ENCODE assay signal across 13 cellular contexts in genomic region chr3:119206611-119207511, GRCh38. TPM values are rescaled to one million over a fixed set of nuclear protein-coding genes. Genes with fewer than 3 reads are reported as not detected.
A peak's percentile ranks its signal among the peaks of the same experiment; 100 is the strongest.
DNase-seq lines count a peak whose midpoint lies in the region; ATAC-seq and TF ChIP-seq lines count a peak whose summit lies in the region.
"Had no signal": no experiment of that assay in that cellular context is flagged by ENCODE, and none has a peak within 500 bp of the region (broad histone marks: within the 10 kb centered on the region; RNA-seq: fewer than 3 reads in every experiment).

No MANE protein-coding gene starts in this region.

- peak overlapping the region; percentile 15 for H3K4me3 Mint-ChIP-seq in activated naive CD8-positive, alpha-beta T cell treated with anti-CD3 and anti-CD28 coated beads, Interleukin-2, amount 10 ng/mL, durations not matched to agents 7 days and 5 days
- no peak overlapping the region for H3K4me3 Mint-ChIP-seq in activated naive CD8-positive, alpha-beta T cell treated with anti-CD3 and anti-CD28 coated beads for 36 hours
- H3K4me3 Mint-ChIP-seq in stimulated activated effector memory CD8-positive, alpha-beta T cell treated with anti-CD3 and anti-CD28 coated beads, Interleukin-12 subunit alpha, Interleukin-12 subunit beta, amount 100 ng/mL, for 72 hours, result no peak overlapping the region

- POLR2A ChIA-PET in activated naive CD8-positive, alpha-beta T cell treated with anti-CD3 and anti-CD28 coated beads, Interleukin-2, amount 10 ng/mL, durations not matched to agents 7 days and 5 days (lab: Charles Lee), result no interaction called here
- POLR2A ChIA-PET in Panc1 (lab: Charles Lee), result no interaction called here

- no peak overlapping the region for H3K4me3 ChIP-seq in Panc1 (ENCODE audit: low read depth in 2 of 2, low read length in 2 of 2)
- H3K4me3 ChIP-seq: Peyer's patch had no signal

- H3K4me1 Mint-ChIP-seq in activated naive CD8-positive, alpha-beta T cell treated with anti-CD3 and anti-CD28 coated beads, Interleukin-2, amount 10 ng/mL, durations not matched to agents 7 days and 5 days, result peaks cover 11% of the 10 kb centered on the region
- peaks cover 22% of the 10 kb centered on the region for H3K4me1 Mint-ChIP-seq in activated naive CD8-positive, alpha-beta T cell treated with anti-CD3 and anti-CD28 coated beads for 36 hours
- H3K4me1 Mint-ChIP-seq in stimulated activated effector memory CD8-positive, alpha-beta T cell treated with anti-CD3 and anti-CD28 coated beads, Interleukin-12 subunit alpha, Interleukin-12 subunit beta, amount 100 ng/mL, for 72 hours, result peaks cover 15% of the 10 kb centered on the region

- in situ Hi-C loops in Panc1 (cut with HindIII; ENCODE audit: low pct_unique_long_range_greater_than_20kb, low sequenced_read_pairs), result no loop called here

- intact Hi-C loops in Panc1 (cut with micrococcal nuclease; ENCODE audit: unreplicated experiment) (no loop called here), cardiac septum (cut with DNase I) (no loop called here)

- H3K36me3 ChIP-seq in Panc1 (ENCODE audit: control insufficient read depth, insufficient read depth, low read length), result no peaks in the 10 kb centered on the region
- H3K36me3 ChIP-seq: brain microvascular endothelial cell had no signal

- H3K9me3 Mint-ChIP-seq in activated naive CD8-positive, alpha-beta T cell treated with anti-CD3 and anti-CD28 coated beads, Interleukin-2, amount 10 ng/mL, durations not matched to agents 7 days and 5 days, result no peaks in the 10 kb centered on the region
- H3K9me3 Mint-ChIP-seq in activated naive CD8-positive, alpha-beta T cell treated with anti-CD3 and anti-CD28 coated beads for 36 hours, result peaks cover 4% of the 10 kb centered on the region
- no peaks in the 10 kb centered on the region for H3K9me3 Mint-ChIP-seq in stimulated activated effector memory CD8-positive, alpha-beta T cell treated with anti-CD3 and anti-CD28 coated beads, Interleukin-12 subunit alpha, Interleukin-12 subunit beta, amount 100 ng/mL, for 72 hours

- no peaks in the 10 kb centered on the region for H3K9me3 ChIP-seq in Panc1 (ENCODE audit: control insufficient read depth, insufficient read depth, low read depth, low read length)
- H3K9me3 ChIP-seq: Peyer's patch had no signal

- H3K27ac Mint-ChIP-seq in activated naive CD8-positive, alpha-beta T cell treated with anti-CD3 and anti-CD28 coated beads, Interleukin-2, amount 10 ng/mL, durations not matched to agents 7 days and 5 days, result no peak overlapping the region
- no peak overlapping the region for H3K27ac Mint-ChIP-seq in activated naive CD8-positive, alpha-beta T cell treated with anti-CD3 and anti-CD28 coated beads for 36 hours
- peak overlapping the region; percentile 46 for H3K27ac Mint-ChIP-seq in stimulated activated effector memory CD8-positive, alpha-beta T cell treated with anti-CD3 and anti-CD28 coated beads, Interleukin-12 subunit alpha, Interleukin-12 subunit beta, amount 100 ng/mL, for 72 hours

- no TSS peak for BruUV-seq in Panc1 (replicated peaks; lab: Mats Ljungman, UMichigan)

- H3K27me3 ChIP-seq in Panc1 (ENCODE audit: control insufficient read depth, insufficient read depth, low read length), result no peaks in the 10 kb centered on the region
- H3K27me3 ChIP-seq: brain microvascular endothelial cell, Peyer's patch had no signal

- no peak for ATAC-seq in activated naive CD8-positive, alpha-beta T cell treated with anti-CD3 and anti-CD28 coated beads, Interleukin-2, amount 10 ng/mL, durations not matched to agents 7 days and 5 days (ENCODE audit: low read depth)
- ATAC-seq in Panc1, result peak; percentile 79; the same call in 1 of the 2 replicates
- ATAC-seq in stimulated activated effector memory CD8-positive, alpha-beta T cell treated with anti-CD3 and anti-CD28 coated beads, Interleukin-12 subunit alpha, Interleukin-12 subunit beta, amount 100 ng/mL, for 72 hours, result no peak
- no peak for ATAC-seq in HG03108 (IDR thresholded peaks at IDR 0.05; ENCODE audit: unreplicated experiment)
- no peak for ATAC-seq in GM21447 (IDR thresholded peaks at IDR 0.05; ENCODE audit: unreplicated experiment)

- no peak for DNase-seq in activated naive CD8-positive, alpha-beta T cell treated with anti-CD3 and anti-CD28 coated beads, Interleukin-2, amount 10 ng/mL, durations not matched to agents 7 days and 5 days
- no peak for DNase-seq in activated naive CD8-positive, alpha-beta T cell treated with anti-CD3 and anti-CD28 coated beads for 36 hours
- DNase-seq in Panc1 (ENCODE audit: low read depth, low spot score) (no peak), cardiac septum (ENCODE audit: low spot score) (peak; percentile 78), pons (ENCODE audit: low spot score) (no peak)
- DNase-seq in stimulated activated effector memory CD8-positive, alpha-beta T cell treated with anti-CD3 and anti-CD28 coated beads, Interleukin-12 subunit alpha, Interleukin-12 subunit beta, amount 100 ng/mL, for 72 hours (ENCODE audit: low spot score in 2 of 2), result no peak
- DNase-seq: activated CD4-positive, alpha-beta T cell treated with anti-CD3 and anti-CD28 coated beads, Interleukin-2, amount 50 U/mL, for 48 hours; brain microvascular endothelial cell; foreskin melanocyte; Peyer's patch had no signal

- no peaks in the 10 kb centered on the region for H3K27me3 Mint-ChIP-seq in activated naive CD8-positive, alpha-beta T cell treated with anti-CD3 and anti-CD28 coated beads, Interleukin-2, amount 10 ng/mL, durations not matched to agents 7 days and 5 days
- H3K27me3 Mint-ChIP-seq in activated naive CD8-positive, alpha-beta T cell treated with anti-CD3 and anti-CD28 coated beads for 36 hours, result no peaks in the 10 kb centered on the region

- CTCF ChIA-PET in Panc1 (lab: Charles Lee), result no interaction called here

- H3K4me1 ChIP-seq in Panc1 (ENCODE audit: control insufficient read depth, insufficient read depth, low read length), result no peaks in the 10 kb centered on the region
- H3K4me1 ChIP-seq: Peyer's patch had no signal

- no peak overlapping the region for H3K27ac ChIP-seq in Panc1 (ENCODE audit: low read length)
- H3K27ac ChIP-seq: brain microvascular endothelial cell, Peyer's patch had no signal

- H3K36me3 Mint-ChIP-seq in activated naive CD8-positive, alpha-beta T cell treated with anti-CD3 and anti-CD28 coated beads, Interleukin-2, amount 10 ng/mL, durations not matched to agents 7 days and 5 days, result peaks cover 35% of the 10 kb centered on the region
- peaks cover 31% of the 10 kb centered on the region for H3K36me3 Mint-ChIP-seq in activated naive CD8-positive, alpha-beta T cell treated with anti-CD3 and anti-CD28 coated beads for 36 hours
- H3K36me3 Mint-ChIP-seq in stimulated activated effector memory CD8-positive, alpha-beta T cell treated with anti-CD3 and anti-CD28 coated beads, Interleukin-12 subunit alpha, Interleukin-12 subunit beta, amount 100 ng/mL, for 72 hours, result peaks cover 40% of the 10 kb centered on the region

- TF ChIP-seq CTCF in Panc1 (IDR thresholded peaks at IDR 0.05), result peak; percentile 15; the same call in 1 of the 2 replicates

RNA-seq across cellular contexts. Expression of gene UPK1B, which starts 33.5 kb away (rescaled TPM):
- not detected for total RNA-seq in activated naive CD8-positive, alpha-beta T cell treated with anti-CD3 and anti-CD28 coated beads, Interleukin-2, amount 10 ng/mL, durations not matched to agents 7 days and 5 days
- not detected for total RNA-seq in activated naive CD8-positive, alpha-beta T cell treated with anti-CD3 and anti-CD28 coated beads for 36 hours
- total RNA-seq in Panc1 (2021; ENCODE audit: unreplicated experiment), result 4.4 TPM
- 2.5 TPM for polyA plus RNA-seq in Panc1 (2012; ENCODE audit: insufficient read length)
- total RNA-seq in cardiac septum, result not detected
- total RNA-seq: mesenteric fat pad, Peyer's patch had no signal

RNA-seq across cellular contexts. Expression of gene B4GALT4, which starts 33.8 kb away (rescaled TPM):
- total RNA-seq in activated naive CD8-positive, alpha-beta T cell treated with anti-CD3 and anti-CD28 coated beads, Interleukin-2, amount 10 ng/mL, durations not matched to agents 7 days and 5 days, result 10 to 100 TPM; 13.8 to 16.3 TPM
- 10 to 100 TPM; 14.2 to 14.4 TPM for total RNA-seq in activated naive CD8-positive, alpha-beta T cell treated with anti-CD3 and anti-CD28 coated beads for 36 hours
- total RNA-seq in Panc1 (2021; ENCODE audit: unreplicated experiment) (27.4 TPM), cardiac septum (13.2 TPM)
- polyA plus RNA-seq in Panc1 (2012; ENCODE audit: insufficient read length), result 27.0 TPM
